Comparison of ENCODE assay signal across 8 cellular contexts in genomic region chr5:142915840-142916424, GRCh38.
DNase-seq lines count a peak whose midpoint lies in the region; ATAC-seq and TF ChIP-seq lines count a peak whose summit lies in the region.

No MANE protein-coding gene starts in this region.

- H3K27ac ChIP-seq in SJCRH30 (no peak overlapping the region), cardiac muscle cell (no peak overlapping the region), transverse colon (no peak overlapping the region)

- H3K9me3 ChIP-seq in SJCRH30 (replicated peaks) = no peaks in the 10 kb centered on the region
- no peaks in the 10 kb centered on the region for H3K9me3 ChIP-seq in cardiac muscle cell (ENCODE audit: low read depth)
- no peaks in the 10 kb centered on the region for H3K9me3 ChIP-seq in transverse colon

- intact Hi-C loops in transverse colon (cut with DNase I; ENCODE audit: low total_unique reads) = no loop called here

- H3K4me1 ChIP-seq in SJCRH30 (peaks cover 5% of the 10 kb centered on the region; the same call in 1 of the 2 replicates), cardiac muscle cell (ENCODE audit: low read depth) (no peaks in the 10 kb centered on the region), transverse colon (no peaks in the 10 kb centered on the region)

- no peaks in the 10 kb centered on the region for H3K27me3 ChIP-seq in GM06990 (replicated peaks; ENCODE audit: control insufficient read depth, insufficient read depth, low read length)
- H3K27me3 ChIP-seq in SJCRH30 = no peaks in the 10 kb centered on the region
- no peaks in the 10 kb centered on the region for H3K27me3 ChIP-seq in cardiac muscle cell
- no peaks in the 10 kb centered on the region for H3K27me3 ChIP-seq in transverse colon

- 75 to 77% methylated on average over 7 of the region's 7 CpGs for WGBS in transverse colon (ENCODE audit: low coverage in 1 of 2), 2 donors

- DNase-seq in GM06990 (ENCODE audit: extremely low read depth, insufficient read length) (peak; percentile 22), HT-29 (ENCODE audit: low spot score) (peak; percentile 77), SJCRH30 (peak; percentile 35 to 55), cardiac muscle cell (ENCODE audit: low read depth in 1 of 2, low spot score in 1 of 2) (peak in 1 of 2 donors; percentile 55), transverse colon (peak; percentile 23), DMS79 (lab: John Stamatoyannopoulos, UW) (no peak), NCI-H1048 (lab: John Stamatoyannopoulos, UW) (no peak)

- no peak for TF ChIP-seq POLR2A in transverse colon (IDR thresholded peaks at IDR 0.05)

- no peak for TF ChIP-seq EP300 in transverse colon (IDR thresholded peaks at IDR 0.05; ENCODE audit: low read depth)

- in situ Hi-C loops in transverse colon (cut with MboI; ENCODE audit: low pct_ligation_motif_present in 1 of 4, low pct_unique_long_range_greater_than_20kb in 1 of 4, low sequenced_read_pairs in 3 of 4) = no loop called here

- H3K4me3 ChIP-seq in GM06990 (replicated peaks; ENCODE audit: low read depth, low read length) (no peak overlapping the region), SJCRH30 (no peak overlapping the region), cardiac muscle cell (no peak overlapping the region), transverse colon (no peak overlapping the region)

- no peaks in the 10 kb centered on the region for H3K36me3 ChIP-seq in GM06990 (ENCODE audit: control insufficient read depth, insufficient read depth, low read length)
- H3K36me3 ChIP-seq in SJCRH30 = no peaks in the 10 kb centered on the region
- H3K36me3 ChIP-seq in cardiac muscle cell = peaks cover under 1% of the 10 kb centered on the region
- peaks cover 0 to 34% (median 5%) of the 10 kb centered on the region in 4 donors for H3K36me3 ChIP-seq in transverse colon

- ATAC-seq in GM19467 (IDR thresholded peaks at IDR 0.05; ENCODE audit: unreplicated experiment) = peak; percentile 88

- TF ChIP-seq CTCF in GM06990 (IDR thresholded peaks at IDR 0.05; ENCODE audit: insufficient read depth, low read length, poor library complexity, severe bottlenecking) (peak; percentile 67), cardiac muscle cell (IDR thresholded peaks at IDR 0.05; ENCODE audit: low read depth, low read length) (peak; percentile 49), transverse colon (IDR thresholded peaks at IDR 0.05) (peak; percentile 19 to 33 (median 27))

Comparison
In these comparisons a context has a peak if more than half of its experiments do, and no peak if none do; other contexts are left out.
1. DNase-seq: peak in GM06990 (single experiment), HT-29 (single experiment), SJCRH30 (2 of 2) and transverse colon (single experiment); none in DMS79 (single experiment) and NCI-H1048 (single experiment).
2. Peak in every context shown above with its lines, with median percentiles within 50 percentile points of each other: CTCF ChIP-seq.